ENCODE assay signal across 1 cellular context in genomic region chr20:63653041-63653973, GRCh38.
TF ChIP-seq lines count a peak whose summit lies in the region.

STMN3 (minus strand) TSS chr20:63653424; CDS start chr20:63653345, 79 bp downstream.

TF ChIP-seq in WTC11, 78 proteins besides CTCF, POLR2A, EP300 and RAD21 (continued from another document and continues in another):
- TF ChIP-seq MLX (CRISPR knock-in tag; IDR thresholded peaks at IDR 0.05) (no peak), HMGA2 (CRISPR knock-in tag; IDR thresholded peaks at IDR 0.05) (no peak; the same call in 1 of the 2 replicates), MAX (CRISPR knock-in tag; IDR thresholded peaks at IDR 0.05) (peak; percentile 26; the same call in 1 of the 2 replicates), ZNF425 (CRISPR knock-in tag; conservative IDR thresholded peaks at IDR 0.05) (no peak), RELA (CRISPR knock-in tag; IDR thresholded peaks at IDR 0.05; ENCODE audit: borderline replicate concordance) (no peak; the same call in 1 of the 2 replicates), IRF2 (CRISPR knock-in tag; IDR thresholded peaks at IDR 0.05; ENCODE audit: borderline replicate concordance, low read depth) (peak; percentile 83; the same call in 1 of the 2 replicates), ESRRA (CRISPR knock-in tag; IDR thresholded peaks at IDR 0.05; ENCODE audit: borderline replicate concordance) (no peak; the same call in 1 of the 2 replicates), CDX4 (CRISPR knock-in tag; IDR thresholded peaks at IDR 0.05; ENCODE audit: borderline replicate concordance) (no peak), FOXP1 (CRISPR knock-in tag; IDR thresholded peaks at IDR 0.05; ENCODE audit: borderline replicate concordance) (peak; percentile 98), ETV6 (CRISPR knock-in tag; IDR thresholded peaks at IDR 0.05) (peak; percentile 80; the same call in 1 of the 2 replicates), ZMAT4 (CRISPR knock-in tag; IDR thresholded peaks at IDR 0.05) (no peak), E2F1 (CRISPR knock-in tag; IDR thresholded peaks at IDR 0.05) (peak; percentile 79; the same call in 1 of the 2 replicates), ZNF423 (CRISPR knock-in tag; IDR thresholded peaks at IDR 0.05) (peak; percentile 35; the same call in 1 of the 2 replicates), NR3C1 (CRISPR knock-in tag; conservative IDR thresholded peaks at IDR 0.05; ENCODE audit: low read depth) (no peak), CREM (CRISPR knock-in tag; IDR thresholded peaks at IDR 0.05) (peak; percentile 72; the same call in 1 of the 2 replicates), JAZF1 (CRISPR knock-in tag; IDR thresholded peaks at IDR 0.05) (no peak), ATF3 (CRISPR knock-in tag; conservative IDR thresholded peaks at IDR 0.05) (no peak), AR (CRISPR knock-in tag; IDR thresholded peaks at IDR 0.05) (no peak), ZSCAN18 (CRISPR knock-in tag; IDR thresholded peaks at IDR 0.05) (no peak), FOXJ3 (CRISPR knock-in tag; IDR thresholded peaks at IDR 0.05; ENCODE audit: borderline replicate concordance) (no peak), NR1H2 (CRISPR knock-in tag; IDR thresholded peaks at IDR 0.05) (no peak), TP53 (CRISPR knock-in tag; IDR thresholded peaks at IDR 0.05) (peak; percentile 91), ATF6 (CRISPR knock-in tag; IDR thresholded peaks at IDR 0.05) (no peak), GABPB1 (CRISPR knock-in tag; IDR thresholded peaks at IDR 0.05) (peak; percentile 91), GRHL2 (CRISPR knock-in tag; IDR thresholded peaks at IDR 0.05; ENCODE audit: insufficient replicate concordance, severe bottlenecking) (no peak), FOXK1 (CRISPR knock-in tag; IDR thresholded peaks at IDR 0.05) (peak; percentile 86), MYBL2 (CRISPR knock-in tag; IDR thresholded peaks at IDR 0.05) (peak; percentile 78; the same call in 1 of the 2 replicates), RORB (CRISPR knock-in tag; IDR thresholded peaks at IDR 0.05) (no peak), KAT7 (CRISPR knock-in tag; IDR thresholded peaks at IDR 0.05; ENCODE audit: borderline replicate concordance) (no peak), EMX1 (CRISPR knock-in tag; IDR thresholded peaks at IDR 0.05) (no peak), ZNF512 (CRISPR knock-in tag; IDR thresholded peaks at IDR 0.05; ENCODE audit: borderline replicate concordance) (no peak), ZNF263 (CRISPR knock-in tag; IDR thresholded peaks at IDR 0.05; ENCODE audit: low read depth) (peak; percentile 64; the same call in 1 of the 2 replicates), ATF2 (CRISPR knock-in tag; IDR thresholded peaks at IDR 0.05; ENCODE audit: borderline replicate concordance, low read depth) (peak; percentile 82; the same call in 1 of the 2 replicates), SMAD4 (CRISPR knock-in tag; IDR thresholded peaks at IDR 0.05) (peak; percentile 74; the same call in 1 of the 2 replicates), PRDM15 (CRISPR knock-in tag; IDR thresholded peaks at IDR 0.05) (peak; percentile 35; the same call in 1 of the 2 replicates), IRF1 (CRISPR knock-in tag; IDR thresholded peaks at IDR 0.05) (peak; percentile 91), ELF4 (CRISPR knock-in tag; IDR thresholded peaks at IDR 0.05; ENCODE audit: low read depth) (peak; percentile 72; the same call in 1 of the 2 replicates)
